ENCODE assay signal across 32 cellular contexts in the genomic region with DNA sequence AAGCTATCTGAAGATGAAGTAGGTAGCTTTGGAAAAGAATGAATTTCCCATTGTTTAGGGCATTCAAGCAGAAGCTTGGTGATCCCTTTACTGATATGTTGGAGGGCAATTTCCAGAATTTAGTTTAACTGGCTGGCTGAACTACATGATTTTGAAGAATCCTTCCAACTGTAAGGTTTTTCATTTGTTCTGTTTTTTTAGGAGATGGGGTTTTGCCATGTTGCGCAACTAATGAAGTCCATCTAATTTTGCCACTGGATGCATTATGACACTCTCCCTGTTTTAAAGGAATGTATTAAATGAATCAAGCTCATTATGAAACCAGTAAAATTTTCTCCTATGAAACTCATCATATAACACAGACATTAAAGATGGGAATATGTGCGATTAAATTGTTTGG.
"Had no signal": no experiment of that assay in that cellular context is flagged by ENCODE, and none has a peak within 500 bp of the region (broad histone marks: within the 10 kb centered on the region; RNA-seq: fewer than 3 reads in every experiment).

No MANE protein-coding gene starts in this region.

- H3K27ac Mint-ChIP-seq: activated CD4-positive, alpha-beta memory T cell treated with anti-CD3 and anti-CD28 coated beads, Interleukin-2, amount 10 ng/mL, durations not matched to agents 7 days and 5 days; activated CD4-positive, alpha-beta T cell treated with anti-CD3 and anti-CD28 coated beads, Interleukin-2, amount 10 ng/mL, durations not matched to agents 7 days and 5 days; activated naive CD8-positive, alpha-beta T cell; activated T-cell treated with anti-CD3 and anti-CD28 coated beads, Interleukin-2, amount 50 U/mL, for 24 hours; activated T-cell treated with anti-CD3 and anti-CD28 coated beads, Interleukin-2, amount 50 U/mL, for 72 hours; effector memory CD8-positive, alpha-beta T cell; WTC11 had no signal

- H3K27me3 Mint-ChIP-seq: activated CD4-positive, alpha-beta T cell treated with anti-CD3 and anti-CD28 coated beads, Interleukin-2, amount 10 ng/mL, durations not matched to agents 7 days and 5 days; activated naive CD8-positive, alpha-beta T cell; activated T-cell treated with anti-CD3 and anti-CD28 coated beads, Interleukin-2, amount 50 U/mL, for 24 hours had no signal

- H3K27ac ChIP-seq: adrenal gland, body of pancreas, esophagus muscularis mucosa, VCaP had no signal

- H3K36me3 Mint-ChIP-seq: activated naive CD8-positive, alpha-beta T cell; WTC11 had no signal

- H3K4me3 Mint-ChIP-seq: activated CD4-positive, alpha-beta memory T cell treated with anti-CD3 and anti-CD28 coated beads, Interleukin-2, amount 10 ng/mL, durations not matched to agents 7 days and 5 days; activated CD4-positive, alpha-beta T cell treated with anti-CD3 and anti-CD28 coated beads, Interleukin-2, amount 10 ng/mL, durations not matched to agents 7 days and 5 days; activated naive CD8-positive, alpha-beta T cell; activated T-cell treated with anti-CD3 and anti-CD28 coated beads, Interleukin-2, amount 50 U/mL, for 24 hours; activated T-cell treated with anti-CD3 and anti-CD28 coated beads, Interleukin-2, amount 50 U/mL, for 72 hours; effector memory CD8-positive, alpha-beta T cell; WTC11 had no signal

- H3K27me3 ChIP-seq: adrenal gland, body of pancreas, esophagus muscularis mucosa had no signal

- FAIRE-seq: colon, frontal cortex, TTC549 had no signal

- H3K4me3 ChIP-seq: adrenal gland, body of pancreas, esophagus muscularis mucosa had no signal

- DNase-seq: activated CD4-positive, alpha-beta memory T cell treated with anti-CD3 and anti-CD28 coated beads, Interleukin-2, amount 10 ng/mL, durations not matched to agents 7 days and 5 days; activated CD4-positive, alpha-beta T cell treated with anti-CD3 and anti-CD28 coated beads for 1 hour; activated CD4-positive, alpha-beta T cell treated with anti-CD3 and anti-CD28 coated beads for 4 hours; activated CD4-positive, alpha-beta T cell treated with anti-CD3 and anti-CD28 coated beads, Interleukin-2, amount 10 ng/mL, durations not matched to agents 7 days and 5 days; activated CD4-positive, alpha-beta T cell treated with anti-CD3 and anti-CD28 coated beads, Interleukin-2, amount 50 U/mL, for 4 hours; activated CD8-positive, alpha-beta memory T cell treated with anti-CD3 and anti-CD28 coated beads, Interleukin-2, amount 50 U/mL, for 48 hours; activated gamma-delta T cell treated with Interleukin-2 at 50 U/mL for 16 hours; activated naive CD4-positive, alpha-beta T cell treated with anti-CD3 and anti-CD28 coated beads, Interleukin-2, amount 50 U/mL, for 16 hours; activated naive CD4-positive, alpha-beta T cell treated with Interleukin-2 at 50 U/mL for 16 hours; activated T-cell treated with anti-CD3 and anti-CD28 coated beads for 4 hours; activated T-cell treated with anti-CD3 and anti-CD28 coated beads, Interleukin-2, amount 50 U/mL, for 24 hours; activated T-cell treated with anti-CD3 and anti-CD28 coated beads, Interleukin-2, amount 50 U/mL, for 72 hours; adrenal gland; amygdala; aorta; body of pancreas; caudate nucleus; cortex of kidney; dermis blood vessel endothelial cell; effector CD4-positive, alpha-beta T cell; effector memory CD8-positive, alpha-beta T cell; erythroblast; head of caudate nucleus; hippocampal formation; T-helper 2 cell had no signal

- H3K36me3 ChIP-seq: adrenal gland, esophagus muscularis mucosa had no signal

- H3K9me3 ChIP-seq: adrenal gland, body of pancreas, esophagus muscularis mucosa had no signal

- ATAC-seq: activated T-cell treated with anti-CD3 and anti-CD28 coated beads, Interleukin-2, amount 50 U/mL, for 72 hours; body of pancreas; effector memory CD8-positive, alpha-beta T cell; WTC11 had no signal

- H3K9me3 Mint-ChIP-seq: activated CD4-positive, alpha-beta memory T cell treated with anti-CD3 and anti-CD28 coated beads, Interleukin-2, amount 10 ng/mL, durations not matched to agents 7 days and 5 days; activated CD4-positive, alpha-beta T cell treated with anti-CD3 and anti-CD28 coated beads, Interleukin-2, amount 10 ng/mL, durations not matched to agents 7 days and 5 days; activated T-cell treated with anti-CD3 and anti-CD28 coated beads, Interleukin-2, amount 50 U/mL, for 24 hours; activated T-cell treated with anti-CD3 and anti-CD28 coated beads, Interleukin-2, amount 50 U/mL, for 72 hours; effector memory CD8-positive, alpha-beta T cell; WTC11 had no signal
